9 cellular contexts compared by ENCODE assay signal in the genomic region with DNA sequence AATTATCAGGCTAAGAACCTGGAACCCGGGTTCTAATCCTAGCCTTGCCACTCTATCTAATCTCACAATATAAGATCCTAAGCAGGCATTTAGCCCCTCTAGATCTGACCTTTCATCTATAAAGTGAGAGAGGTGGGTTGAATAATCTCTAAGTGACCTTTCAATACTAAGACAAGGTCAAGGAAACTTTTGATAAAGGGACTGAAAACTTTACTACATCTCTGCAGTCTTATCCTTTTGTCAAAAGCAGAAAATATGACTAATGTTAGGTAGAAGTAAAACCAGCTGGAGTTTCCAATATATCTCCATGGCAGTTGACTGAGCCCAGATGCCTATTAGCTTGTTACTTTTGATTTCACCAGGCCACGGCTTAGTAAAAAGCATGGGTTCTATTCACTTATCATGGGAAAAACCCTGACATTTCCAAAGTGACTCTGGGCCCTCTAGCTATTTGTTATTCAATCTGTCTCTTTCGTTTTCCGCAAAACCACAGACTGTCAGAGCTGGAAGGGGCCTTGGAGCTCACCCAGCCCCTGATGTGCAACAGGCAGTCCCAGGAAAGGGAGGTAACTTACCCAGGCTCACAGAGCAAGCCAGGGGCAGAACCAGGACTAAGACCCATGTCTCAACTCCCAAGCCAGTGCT.
DNase-seq lines count a peak whose midpoint lies in the region; ATAC-seq and TF ChIP-seq lines count a peak whose summit lies in the region.
"Had no signal": no experiment of that assay in that cellular context is flagged by ENCODE, and none has a peak within 500 bp of the region (broad histone marks: within the 10 kb centered on the region; RNA-seq: fewer than 3 reads in every experiment).

No MANE protein-coding gene starts in this region.

- no peaks in the 10 kb centered on the region for H3K79me2 ChIP-seq in SK-N-SH (ENCODE audit: insufficient read depth)

- POLR2A ChIA-PET in SK-N-SH (lab: Yijun Ruan, JAX), result no interaction called here

- no peak for TF ChIP-seq POLR2A in testis (IDR thresholded peaks at IDR 0.05)

- H3F3A ChIP-seq in SK-N-SH (replicated peaks; ENCODE audit: insufficient read depth), result peaks cover 3% of the 10 kb centered on the region

- H3K27ac ChIP-seq in C4-2B, result peak overlapping the region; percentile 41; the same call in 1 of the 2 replicates
- H3K27ac ChIP-seq in SK-N-SH (ENCODE audit: low read depth in 2 of 2, low read length in 1 of 2), result peak overlapping the region; percentile 50 to 68; a peak in 3 of 4 replicates
- H3K27ac ChIP-seq in heart right ventricle, result peak overlapping the region in 8 of 10 donors; percentile 9 to 78 (median 50)
- H3K27ac ChIP-seq in testis, result no peak overlapping the region

- peaks cover 5 to 20% of the 10 kb centered on the region in 2 experiments for H3K4me1 ChIP-seq in SK-N-SH (ENCODE audit: control insufficient read depth in 1 of 2, insufficient read depth in 2 of 2, low read depth in 1 of 2, low read length in 1 of 2)
- H3K4me1 ChIP-seq in heart right ventricle, result peaks cover 0 to 88% (median 58%) of the 10 kb centered on the region in 9 donors
- peaks cover 7% of the 10 kb centered on the region for H3K4me1 ChIP-seq in testis

- H3K9me3 ChIP-seq in SK-N-SH (no peaks in the 10 kb centered on the region), heart right ventricle (no peaks in the 10 kb centered on the region), testis (no peaks in the 10 kb centered on the region)

- H3K4me2 ChIP-seq in SK-N-SH, result peak overlapping the region; percentile 37; the same call in 1 of the 2 replicates

- ATAC-seq in GM21360 (IDR thresholded peaks at IDR 0.05; ENCODE audit: unreplicated experiment) (peak; percentile 45), heart right ventricle (peak in 2 of 8 donors; percentile 23 to 37)
- ATAC-seq: HCT116 had no signal

- H3K9me2 ChIP-seq in SK-N-SH, result no peaks in the 10 kb centered on the region

- DNase-seq in SK-N-SH (no peak), heart right ventricle (peak in 1 of 2 donors; percentile 37), testis (no peak), NCI-H446 treated with DMSO at 0.1 percent for 48 hours (lab: John Stamatoyannopoulos, UW) (no peak), NCI-H2171 treated with DMSO at 0.1 percent for 48 hours (lab: John Stamatoyannopoulos, UW) (no peak), SIG-M5 (lab: John Stamatoyannopoulos, UW) (no peak)

- H3K27me3 ChIP-seq in SK-N-SH (ENCODE audit: insufficient read depth) (no peaks in the 10 kb centered on the region), heart right ventricle (no peaks in the 10 kb centered on the region), testis (no peaks in the 10 kb centered on the region)

- peak in 1 of 2 experiments; percentile 65; a peak in 2 of 4 replicates for TF ChIP-seq EP300 in SK-N-SH (IDR thresholded peaks at IDR 0.05; ENCODE audit: borderline replicate concordance in 1 of 2, low read depth in 1 of 2, low read length in 1 of 2)

- WGBS in SK-N-SH (ENCODE audit: low lambda C conversion rate), result 53% methylated on average over 4 of the region's 4 CpGs
- WGBS in heart right ventricle, 2 donors, result 65 to 71% methylated on average over 4 of the region's 4 CpGs
- WGBS in testis, 2 donors, result 55 to 70% methylated on average over 4 of the region's 4 CpGs

- no peak overlapping the region for H2AFZ ChIP-seq in SK-N-SH (ENCODE audit: low read depth)

- H3K9ac ChIP-seq in SK-N-SH, result no peak overlapping the region

- TF ChIP-seq CTCF in C4-2B (conservative IDR thresholded peaks at IDR 0.05) (no peak), SK-N-SH (IDR thresholded peaks at IDR 0.05) (no peak), heart right ventricle (IDR thresholded peaks at IDR 0.05) (no peak), testis (IDR thresholded peaks at IDR 0.05) (no peak)

- no peak overlapping the region for H3K4me3 ChIP-seq in SK-N-SH (ENCODE audit: low read depth in 2 of 2, low read length in 1 of 2)
- H3K4me3 ChIP-seq in heart right ventricle, result no peak overlapping the region
- no peak overlapping the region for H3K4me3 ChIP-seq in testis

- intact Hi-C loops in heart right ventricle (cut with DNase I) (loop anchor here in 2 of 10 donors (5.0 kb wide), 2 partner anchors 76 to 161 kb away; partner anchors contain the start of genes RAB30 (in 2 of the 2) and PCF11 (in 1 of the 2)), testis (cut with DNase I; ENCODE audit: low total_unique reads) (no loop called here)

- TF ChIP-seq RAD21 in SK-N-SH (IDR thresholded peaks at IDR 0.05; ENCODE audit: low read length), result no peak

- H3K36me3 ChIP-seq in SK-N-SH (replicated peaks in 1 of 2; ENCODE audit: control insufficient read depth in 1 of 2, insufficient read depth in 2 of 2, low read length in 1 of 2), result peaks cover 0 to 8% of the 10 kb centered on the region in 2 experiments
- H3K36me3 ChIP-seq in heart right ventricle, result peaks cover 0 to 30% (median 0%) of the 10 kb centered on the region in 9 donors
- H3K36me3 ChIP-seq in testis (ENCODE audit: low read depth, missing control alignments), result no peaks in the 10 kb centered on the region

- CTCF ChIA-PET in SK-N-SH (lab: Yijun Ruan, JAX), result interaction anchor here (0.8 kb wide), 1 partner anchor 129 kb away, joined by 3 read pairs; no protein-coding TSS in a partner anchor

- no peaks in the 10 kb centered on the region for H4K20me1 ChIP-seq in SK-N-SH (ENCODE audit: insufficient read depth)

TF ChIP-seq in SK-N-SH, 30 proteins besides CTCF, POLR2A, EP300 and RAD21:
- no peak for TF ChIP-seq FOXJ3 (CRISPR knock-in tag; IDR thresholded peaks at IDR 0.05)
- 0 out of 2 replicates have a peak, but pooled peaks have one; percentile 36 for TF ChIP-seq RXRA (IDR thresholded peaks at IDR 0.05; ENCODE audit: borderline replicate concordance, low read depth)
- TF ChIP-seq SMC3 (IDR thresholded peaks at IDR 0.05; ENCODE audit: low read depth, low read length), result no peak
- TF ChIP-seq NFIC (IDR thresholded peaks at IDR 0.05; ENCODE audit: borderline replicate concordance), result peak; percentile 68
- TF ChIP-seq TCF12 (IDR thresholded peaks at IDR 0.05), result peak; percentile 93
- TF ChIP-seq GATA2 (CRISPR knock-in tag; IDR thresholded peaks at IDR 0.05), result no peak
- no peak for TF ChIP-seq MEF2A (IDR thresholded peaks at IDR 0.05; ENCODE audit: borderline replicate concordance, low read depth)
- peak; percentile 64; the same call in 1 of the 2 replicates for TF ChIP-seq TEAD4 (IDR thresholded peaks at IDR 0.05; ENCODE audit: borderline replicate concordance, insufficient read depth)
- TF ChIP-seq POLR2AphosphoS5 (IDR thresholded peaks at IDR 0.05; ENCODE audit: low read depth, low read length), result peak; percentile 72
- 0 out of 2 replicates have a peak, but pooled peaks have one; percentile 10 for TF ChIP-seq MAX (IDR thresholded peaks at IDR 0.05; ENCODE audit: low read depth)
- TF ChIP-seq JUND (IDR thresholded peaks at IDR 0.05), result peak; percentile 50; the same call in 1 of the 2 replicates
- TF ChIP-seq PBX3 (IDR thresholded peaks at IDR 0.05), result peak; percentile 92

Comparison
In these comparisons a context has a peak if more than half of its experiments do, and no peak if none do; other contexts are left out.
1. H3K27ac ChIP-seq: peak in C4-2B (single experiment), SK-N-SH (2 of 2) and heart right ventricle (8 of 10); none in testis (0 of 2).